35 cellular contexts compared by ENCODE assay signal in the genomic region with DNA sequence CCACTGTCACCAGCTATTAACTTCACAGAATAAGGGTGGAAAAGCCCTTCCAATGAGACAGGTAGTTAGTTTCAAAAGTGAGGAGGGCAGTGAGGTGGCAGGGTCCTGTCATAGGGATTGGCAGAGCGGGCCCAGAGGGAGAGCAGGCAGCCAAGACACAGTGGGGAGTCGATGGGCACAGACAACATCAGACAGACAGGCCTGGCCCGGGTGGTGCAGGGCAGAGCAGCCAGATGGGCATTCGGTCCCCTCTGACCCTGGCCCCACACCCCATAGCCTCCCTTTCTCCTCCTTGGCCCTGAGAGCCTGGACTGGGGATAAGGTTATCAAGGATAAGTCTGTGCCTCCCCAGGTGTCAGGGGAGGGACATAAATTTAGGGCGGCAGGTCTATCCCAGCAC. TPM values are rescaled to one million over a fixed set of nuclear protein-coding genes. Genes with fewer than 3 reads are reported as not detected.
"Had no signal": no experiment of that assay in that cellular context is flagged by ENCODE, and none has a peak within 500 bp of the region (broad histone marks: within the 10 kb centered on the region; RNA-seq: fewer than 3 reads in every experiment).

No MANE protein-coding gene starts in this region.

- H3K27ac Mint-ChIP-seq: activated B cell treated with CpG ODN at 0.5 μM for 24 hours; activated CD4-positive, alpha-beta memory T cell treated with anti-CD3 and anti-CD28 coated beads for 36 hours; activated CD4-positive, alpha-beta T cell treated with anti-CD3 and anti-CD28 coated beads, Interleukin-2, amount 10 ng/mL, durations not matched to agents 24 days and 14 days; activated CD8-positive, alpha-beta T cell treated with anti-CD3 and anti-CD28 coated beads for 36 hours; activated naive CD4-positive, alpha-beta T cell treated with anti-CD3 and anti-CD28 coated beads, Interleukin-2, amount 10 ng/mL, durations not matched to agents 7 days and 5 days; activated naive CD4-positive, alpha-beta T cell treated with anti-CD3 and anti-CD28 coated beads, Interleukin-2, amount 50 U/mL, for 24 hours; activated naive CD8-positive, alpha-beta T cell; activated naive CD8-positive, alpha-beta T cell treated with anti-CD3 and anti-CD28 coated beads, Interleukin-2, amount 10 ng/mL, durations not matched to agents 7 days and 5 days; activated T-cell treated with anti-CD3 and anti-CD28 coated beads, Interleukin-2, amount 50 U/mL, for 72 hours; activated T-helper 1 cell treated with anti-CD3 and anti-CD28 coated beads, Interleukin-12 subunit alpha, Interleukin-12 subunit beta, Interleukin-2, Interleukin-4 antibody, amounts not matched to agents 30 ng/mL and 10 ng/mL and 1 ng/mL, durations not matched to agents 14 hours and 24 hours and 36 hours; activated T-helper 2 cell treated with anti-CD3 and anti-CD28 coated beads, Interferon-gamma antibody, Interleukin-2, Interleukin-4, amounts not matched to agents 10 μg/mL and 5 μg/mL and 100 μg/mL, durations not matched to agents 14 hours and 24 hours and 36 hours; T-helper 1 cell treated with Interleukin-12 subunit alpha and Interleukin-12 subunit beta and Interleukin-4 antibody, amounts not matched to agents 30 μg/mL and 1 μg/mL, for 36 hours; T-helper 2 cell treated with Interferon-gamma antibody and Interleukin-4, amounts not matched to agents 5 μg/mL and 100 μg/mL, for 36 hours had no signal

- H3K9me3 Mint-ChIP-seq: activated CD4-positive, alpha-beta T cell treated with anti-CD3 and anti-CD28 coated beads, Interleukin-2, amount 10 ng/mL, durations not matched to agents 24 days and 14 days; activated naive CD4-positive, alpha-beta T cell treated with anti-CD3 and anti-CD28 coated beads, Interleukin-2, amount 10 ng/mL, durations not matched to agents 7 days and 5 days; activated naive CD4-positive, alpha-beta T cell treated with anti-CD3 and anti-CD28 coated beads, Interleukin-2, amount 50 U/mL, for 24 hours; activated T-cell treated with anti-CD3 and anti-CD28 coated beads, Interleukin-2, amount 50 U/mL, for 4 hours; activated T-cell treated with anti-CD3 and anti-CD28 coated beads, Interleukin-2, amount 50 U/mL, for 72 hours; activated T-helper 1 cell treated with anti-CD3 and anti-CD28 coated beads, Interleukin-12 subunit alpha, Interleukin-12 subunit beta, Interleukin-2, Interleukin-4 antibody, amounts not matched to agents 30 ng/mL and 10 ng/mL and 1 ng/mL, durations not matched to agents 14 hours and 24 hours and 36 hours; activated T-helper 2 cell treated with anti-CD3 and anti-CD28 coated beads, Interferon-gamma antibody, Interleukin-2, Interleukin-4, amounts not matched to agents 10 μg/mL and 5 μg/mL and 100 μg/mL, durations not matched to agents 14 hours and 24 hours and 36 hours; T-helper 1 cell treated with Interleukin-12 subunit alpha and Interleukin-12 subunit beta and Interleukin-4 antibody, amounts not matched to agents 30 μg/mL and 1 μg/mL, for 36 hours; T-helper 2 cell treated with Interferon-gamma antibody and Interleukin-4, amounts not matched to agents 5 μg/mL and 100 μg/mL, for 36 hours had no signal

- H3K36me3 Mint-ChIP-seq: activated CD4-positive, alpha-beta memory T cell treated with anti-CD3 and anti-CD28 coated beads for 36 hours; activated naive CD4-positive, alpha-beta T cell treated with anti-CD3 and anti-CD28 coated beads, Interleukin-2, amount 10 ng/mL, durations not matched to agents 7 days and 5 days; activated naive CD4-positive, alpha-beta T cell treated with anti-CD3 and anti-CD28 coated beads, Interleukin-2, amount 50 U/mL, for 24 hours; activated naive CD8-positive, alpha-beta T cell treated with anti-CD3 and anti-CD28 coated beads, Interleukin-2, amount 10 ng/mL, durations not matched to agents 7 days and 5 days had no signal

- H3K27me3 ChIP-seq: adrenal gland had no signal

- ATAC-seq: activated CD8-positive, alpha-beta T cell treated with anti-CD3 and anti-CD28 coated beads for 36 hours; activated T-cell treated with anti-CD3 and anti-CD28 coated beads, Interleukin-2, amount 50 U/mL, for 4 hours; activated T-cell treated with anti-CD3 and anti-CD28 coated beads, Interleukin-2, amount 50 U/mL, for 72 hours; body of pancreas had no signal

- H3K4me3 Mint-ChIP-seq: activated B cell treated with CpG ODN at 0.5 μM for 24 hours; activated CD4-positive, alpha-beta memory T cell treated with anti-CD3 and anti-CD28 coated beads for 36 hours; activated CD4-positive, alpha-beta T cell treated with anti-CD3 and anti-CD28 coated beads, Interleukin-2, amount 10 ng/mL, durations not matched to agents 24 days and 14 days; activated CD8-positive, alpha-beta T cell treated with anti-CD3 and anti-CD28 coated beads for 36 hours; activated naive CD4-positive, alpha-beta T cell treated with anti-CD3 and anti-CD28 coated beads, Interleukin-2, amount 10 ng/mL, durations not matched to agents 7 days and 5 days; activated naive CD4-positive, alpha-beta T cell treated with anti-CD3 and anti-CD28 coated beads, Interleukin-2, amount 50 U/mL, for 24 hours; activated naive CD8-positive, alpha-beta T cell; activated naive CD8-positive, alpha-beta T cell treated with anti-CD3 and anti-CD28 coated beads, Interleukin-2, amount 10 ng/mL, durations not matched to agents 7 days and 5 days; activated T-cell treated with anti-CD3 and anti-CD28 coated beads, Interleukin-2, amount 50 U/mL, for 4 hours; activated T-cell treated with anti-CD3 and anti-CD28 coated beads, Interleukin-2, amount 50 U/mL, for 72 hours; activated T-helper 1 cell treated with anti-CD3 and anti-CD28 coated beads, Interleukin-12 subunit alpha, Interleukin-12 subunit beta, Interleukin-2, Interleukin-4 antibody, amounts not matched to agents 30 ng/mL and 10 ng/mL and 1 ng/mL, durations not matched to agents 14 hours and 24 hours and 36 hours; T-helper 1 cell treated with Interleukin-12 subunit alpha and Interleukin-12 subunit beta and Interleukin-4 antibody, amounts not matched to agents 30 μg/mL and 1 μg/mL, for 36 hours; T-helper 2 cell treated with Interferon-gamma antibody and Interleukin-4, amounts not matched to agents 5 μg/mL and 100 μg/mL, for 36 hours had no signal

- H3K27me3 Mint-ChIP-seq: activated naive CD4-positive, alpha-beta T cell treated with anti-CD3 and anti-CD28 coated beads, Interleukin-2, amount 50 U/mL, for 24 hours; activated naive CD8-positive, alpha-beta T cell had no signal

- H3K36me3 ChIP-seq: adrenal gland, brain microvascular endothelial cell, breast epithelium had no signal

- H3K9me3 ChIP-seq: adrenal gland, body of pancreas, breast epithelium had no signal

- H3K27ac ChIP-seq: adrenal gland, body of pancreas, brain microvascular endothelial cell, breast epithelium, VCaP had no signal

- H3K4me3 ChIP-seq: adrenal gland, body of pancreas, breast epithelium had no signal

- DNase-seq: activated B cell treated with CpG ODN at 0.5 μM for 24 hours; activated CD4-positive, alpha-beta memory T cell treated with anti-CD3 and anti-CD28 coated beads for 36 hours; activated CD4-positive, alpha-beta T cell treated with anti-CD3 and anti-CD28 coated beads for 4 hours; activated CD4-positive, alpha-beta T cell treated with anti-CD3 and anti-CD28 coated beads, Interleukin-2, amount 10 ng/mL, durations not matched to agents 24 days and 14 days; activated CD4-positive, alpha-beta T cell treated with anti-CD3 and anti-CD28 coated beads, Interleukin-2, amount 50 U/mL, for 1 hour; activated CD4-positive, alpha-beta T cell treated with anti-CD3 and anti-CD28 coated beads, Interleukin-2, amount 50 U/mL, for 4 hours; activated CD4-positive, CD25-positive, alpha-beta regulatory T cell treated with anti-CD3 and anti-CD28 coated beads, Interleukin-2, amount 50 U/mL, for 72 hours; activated CD8-positive, alpha-beta memory T cell treated with anti-CD3 and anti-CD28 coated beads, Interleukin-2, amount 50 U/mL, for 4 hours; activated CD8-positive, alpha-beta T cell treated with anti-CD3 and anti-CD28 coated beads for 36 hours; activated effector memory CD4-positive, alpha-beta T cell treated with Interleukin-2 at 50 U/mL for 16 hours; activated gamma-delta T cell; activated naive CD4-positive, alpha-beta T cell treated with anti-CD3 and anti-CD28 coated beads, Interleukin-2, amount 10 ng/mL, durations not matched to agents 7 days and 5 days; activated naive CD4-positive, alpha-beta T cell treated with Interleukin-2 at 50 U/mL for 16 hours; activated naive CD8-positive, alpha-beta T cell treated with anti-CD3 and anti-CD28 coated beads, Interleukin-2, amount 10 ng/mL, durations not matched to agents 7 days and 5 days; activated T-cell treated with anti-CD3 and anti-CD28 coated beads for 4 hours; activated T-cell treated with anti-CD3 and anti-CD28 coated beads, Interleukin-2, amount 50 U/mL, for 1 hour; activated T-cell treated with anti-CD3 and anti-CD28 coated beads, Interleukin-2, amount 50 U/mL, for 4 hours; activated T-cell treated with anti-CD3 and anti-CD28 coated beads, Interleukin-2, amount 50 U/mL, for 72 hours; adrenal gland; amniotic stem cell; body of pancreas; brain microvascular endothelial cell; central memory CD4-positive, alpha-beta T cell; SW 1271; T-helper 1 cell; T-helper 2 cell; T-helper 9 cell had no signal

RNA-seq across cellular contexts. Expression of gene SMARCD3, which starts 31.4 kb away (rescaled TPM):
- total RNA-seq: activated B cell treated with CpG ODN at 0.5 μM for 24 hours had no signal
